ENCODE assay signal across 10 cellular contexts in genomic region chr5:145689235-145689634, GRCh38.
DNase-seq lines count a peak whose midpoint lies in the region; ATAC-seq and TF ChIP-seq lines count a peak whose summit lies in the region.
"Had no signal": no experiment of that assay in that cellular context is flagged by ENCODE, and none has a peak within 500 bp of the region (broad histone marks: within the 10 kb centered on the region; RNA-seq: fewer than 3 reads in every experiment).

No MANE protein-coding gene starts in this region.

- ATAC-seq in GM18519 (IDR thresholded peaks at IDR 0.05; ENCODE audit: low FRiP score, unreplicated experiment) (peak; percentile 81), GM21737 (IDR thresholded peaks at IDR 0.05; ENCODE audit: unreplicated experiment) (peak; percentile 78), HG03521 (IDR thresholded peaks at IDR 0.05; ENCODE audit: unreplicated experiment) (peak; percentile 54)
- no peak for ATAC-seq in activated naive CD8-positive, alpha-beta T cell treated with anti-CD3 and anti-CD28 coated beads, Interleukin-2, amount 50 U/mL, for 24 hours
- ATAC-seq: Panc1 had no signal

- no peaks in the 10 kb centered on the region for H3K27me3 Mint-ChIP-seq in activated naive CD8-positive, alpha-beta T cell treated with anti-CD3 and anti-CD28 coated beads, Interleukin-2, amount 50 U/mL, for 24 hours
- H3K27me3 Mint-ChIP-seq in glutamatergic neuron (ENCODE audit: unreplicated experiment) (no peaks in the 10 kb centered on the region), type B pancreatic cell (no peaks in the 10 kb centered on the region)

- no peaks in the 10 kb centered on the region for H3K36me3 Mint-ChIP-seq in activated naive CD8-positive, alpha-beta T cell treated with anti-CD3 and anti-CD28 coated beads, Interleukin-2, amount 50 U/mL, for 24 hours (ENCODE audit: low read depth)
- H3K36me3 Mint-ChIP-seq in glutamatergic neuron (ENCODE audit: unreplicated experiment) (no peaks in the 10 kb centered on the region), type B pancreatic cell (no peaks in the 10 kb centered on the region)

- no peaks in the 10 kb centered on the region for H3K4me1 Mint-ChIP-seq in activated naive CD8-positive, alpha-beta T cell treated with anti-CD3 and anti-CD28 coated beads, Interleukin-2, amount 50 U/mL, for 24 hours
- H3K4me1 Mint-ChIP-seq in glutamatergic neuron (ENCODE audit: low read depth, unreplicated experiment) (no peaks in the 10 kb centered on the region), type B pancreatic cell (ENCODE audit: unreplicated experiment) (no peaks in the 10 kb centered on the region)

- no peaks in the 10 kb centered on the region for H3K9me3 Mint-ChIP-seq in activated naive CD8-positive, alpha-beta T cell treated with anti-CD3 and anti-CD28 coated beads, Interleukin-2, amount 50 U/mL, for 24 hours
- H3K9me3 Mint-ChIP-seq in glutamatergic neuron (ENCODE audit: unreplicated experiment) (no peaks in the 10 kb centered on the region), type B pancreatic cell (peaks cover 6% of the 10 kb centered on the region)

- DNase-seq in activated naive CD8-positive, alpha-beta T cell treated with anti-CD3 and anti-CD28 coated beads, Interleukin-2, amount 50 U/mL, for 24 hours = no peak
- DNase-seq in NCI-H1048 (lab: John Stamatoyannopoulos, UW) (no peak), glutamatergic neuron (no peak), type B pancreatic cell (ENCODE audit: extremely low spot score, unreplicated experiment) (no peak)
- DNase-seq: activated CD8-positive, alpha-beta memory T cell treated with anti-CD3 and anti-CD28 coated beads for 24 hours had no signal

- no peak overlapping the region for H3K4me3 Mint-ChIP-seq in activated naive CD8-positive, alpha-beta T cell treated with anti-CD3 and anti-CD28 coated beads, Interleukin-2, amount 50 U/mL, for 24 hours
- no peak overlapping the region for H3K4me3 Mint-ChIP-seq in glutamatergic neuron (ENCODE audit: unreplicated experiment)
- no peak overlapping the region for H3K4me3 Mint-ChIP-seq in type B pancreatic cell

- TF ChIP-seq CTCF in glutamatergic neuron (IDR thresholded peaks at IDR 0.05; ENCODE audit: partially characterized antibody, unreplicated experiment) (no peak), type B pancreatic cell (conservative IDR thresholded peaks at IDR 0.05) (no peak)

- no peaks in the 10 kb centered on the region for H3K27me3 ChIP-seq in layer of hippocampus (ENCODE audit: control insufficient read depth, insufficient read depth, low read length)

- no peak overlapping the region for H3K27ac Mint-ChIP-seq in activated naive CD8-positive, alpha-beta T cell treated with anti-CD3 and anti-CD28 coated beads, Interleukin-2, amount 50 U/mL, for 24 hours
- H3K27ac Mint-ChIP-seq in glutamatergic neuron (ENCODE audit: unreplicated experiment) (no peak overlapping the region), type B pancreatic cell (no peak overlapping the region)

- peak overlapping the region; percentile 65 for H3K27ac ChIP-seq in layer of hippocampus (ENCODE audit: low read depth, low read length)
